1 cellular context compared by ENCODE assay signal in genomic region chr17:28951991-28952975, GRCh38.
TF ChIP-seq lines count a peak whose summit lies in the region.

No MANE protein-coding gene starts in this region.

TF ChIP-seq in HepG2, 621 proteins besides CTCF, POLR2A, EP300 and RAD21 (continued from another document and continues in another):
- TF ChIP-seq ZNF441 (CRISPR knock-in tag; IDR thresholded peaks at IDR 0.05; ENCODE audit: borderline replicate concordance) = peak; percentile 57; the same call in 1 of the 2 replicates
- no peak for TF ChIP-seq MTA3 (CRISPR knock-in tag; IDR thresholded peaks at IDR 0.05)
- TF ChIP-seq ZNF44 (CRISPR knock-in tag; IDR thresholded peaks at IDR 0.05) = no peak; the same call in 1 of the 2 replicates
- peak; percentile 89; the same call in 1 of the 2 replicates for TF ChIP-seq ZNF782 (CRISPR knock-in tag; IDR thresholded peaks at IDR 0.05; ENCODE audit: borderline replicate concordance)
- peak; percentile 100 for TF ChIP-seq HCFC1 (IDR thresholded peaks at IDR 0.05; ENCODE audit: low read depth, low read length)
- TF ChIP-seq SMAD3 (CRISPR knock-in tag; IDR thresholded peaks at IDR 0.05) = peak; percentile 57; the same call in 1 of the 2 replicates
- TF ChIP-seq ZNF564 (CRISPR knock-in tag; IDR thresholded peaks at IDR 0.05) = 0 out of 2 replicates have a peak, but pooled peaks have one; percentile 42
- no peak for TF ChIP-seq FLYWCH1 (CRISPR knock-in tag; IDR thresholded peaks at IDR 0.05)
- peak; percentile 61 for TF ChIP-seq FOXA3 (CRISPR knock-in tag; IDR thresholded peaks at IDR 0.05)
- TF ChIP-seq FOXK1 (CRISPR knock-in tag; IDR thresholded peaks at IDR 0.05; ENCODE audit: borderline replicate concordance, low read depth) = peak; percentile 95
- TF ChIP-seq FOXO1 (CRISPR knock-in tag; IDR thresholded peaks at IDR 0.05) = peak; percentile 28; the same call in 1 of the 2 replicates
- TF ChIP-seq NAIF1 (CRISPR knock-in tag; IDR thresholded peaks at IDR 0.05; ENCODE audit: borderline replicate concordance) = peak; percentile 77; the same call in 1 of the 2 replicates
- no peak for TF ChIP-seq SATB2 (CRISPR knock-in tag; IDR thresholded peaks at IDR 0.05)
- 0 out of 2 replicates have a peak, but pooled peaks have one; percentile 25 for TF ChIP-seq MAZ (IDR thresholded peaks at IDR 0.05; ENCODE audit: borderline replicate concordance, low read depth, low read length)
- TF ChIP-seq MAZ (CRISPR knock-in tag; IDR thresholded peaks at IDR 0.05; ENCODE audit: low read depth) = no peak; the same call in 1 of the 2 replicates
- TF ChIP-seq BCLAF1 (IDR thresholded peaks at IDR 0.05) = no peak
- no peak for TF ChIP-seq CREB3 (CRISPR knock-in tag; IDR thresholded peaks at IDR 0.05)
- TF ChIP-seq ZBTB4 (CRISPR knock-in tag; IDR thresholded peaks at IDR 0.05; ENCODE audit: borderline replicate concordance) = peak; percentile 86
- TF ChIP-seq ZNF790 (CRISPR knock-in tag; IDR thresholded peaks at IDR 0.05; ENCODE audit: borderline replicate concordance) = 0 out of 2 replicates have a peak, but pooled peaks have one; percentile 69
- no peak for TF ChIP-seq ZNF234 (CRISPR knock-in tag; conservative IDR thresholded peaks at IDR 0.05)
- no peak for TF ChIP-seq PBX3 (CRISPR knock-in tag; IDR thresholded peaks at IDR 0.05; ENCODE audit: borderline replicate concordance)
- TF ChIP-seq NR3C1 (CRISPR knock-in tag; IDR thresholded peaks at IDR 0.05) = no peak
- TF ChIP-seq, protein P1, sequence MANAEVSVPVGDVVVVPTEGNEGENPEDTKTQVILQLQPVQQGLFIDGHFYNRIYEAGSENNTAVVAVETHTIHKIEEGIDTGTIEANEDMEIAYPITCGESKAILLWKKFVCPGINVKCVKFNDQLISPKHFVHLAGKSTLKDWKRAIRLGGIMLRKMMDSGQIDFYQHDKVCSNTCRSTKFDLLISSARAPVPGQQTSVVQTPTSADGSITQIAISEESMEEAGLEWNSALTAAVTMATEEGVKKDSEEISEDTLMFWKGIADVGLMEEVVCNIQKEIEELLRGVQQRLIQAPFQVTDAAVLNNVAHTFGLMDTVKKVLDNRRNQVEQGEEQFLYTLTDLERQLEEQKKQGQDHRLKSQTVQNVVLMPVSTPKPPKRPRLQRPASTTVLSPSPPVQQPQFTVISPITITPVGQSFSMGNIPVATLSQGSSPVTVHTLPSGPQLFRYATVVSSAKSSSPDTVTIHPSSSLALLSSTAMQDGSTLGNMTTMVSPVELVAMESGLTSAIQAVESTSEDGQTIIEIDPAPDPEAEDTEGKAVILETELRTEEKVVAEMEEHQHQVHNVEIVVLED (CRISPR knock-in tag; IDR thresholded peaks at IDR 0.05; ENCODE audit: borderline replicate concordance) = peak; percentile 94
- TF ChIP-seq ZNF354B (CRISPR knock-in tag; IDR thresholded peaks at IDR 0.05) = 0 out of 2 replicates have a peak, but pooled peaks have one; percentile 50
- TF ChIP-seq, protein P2, sequence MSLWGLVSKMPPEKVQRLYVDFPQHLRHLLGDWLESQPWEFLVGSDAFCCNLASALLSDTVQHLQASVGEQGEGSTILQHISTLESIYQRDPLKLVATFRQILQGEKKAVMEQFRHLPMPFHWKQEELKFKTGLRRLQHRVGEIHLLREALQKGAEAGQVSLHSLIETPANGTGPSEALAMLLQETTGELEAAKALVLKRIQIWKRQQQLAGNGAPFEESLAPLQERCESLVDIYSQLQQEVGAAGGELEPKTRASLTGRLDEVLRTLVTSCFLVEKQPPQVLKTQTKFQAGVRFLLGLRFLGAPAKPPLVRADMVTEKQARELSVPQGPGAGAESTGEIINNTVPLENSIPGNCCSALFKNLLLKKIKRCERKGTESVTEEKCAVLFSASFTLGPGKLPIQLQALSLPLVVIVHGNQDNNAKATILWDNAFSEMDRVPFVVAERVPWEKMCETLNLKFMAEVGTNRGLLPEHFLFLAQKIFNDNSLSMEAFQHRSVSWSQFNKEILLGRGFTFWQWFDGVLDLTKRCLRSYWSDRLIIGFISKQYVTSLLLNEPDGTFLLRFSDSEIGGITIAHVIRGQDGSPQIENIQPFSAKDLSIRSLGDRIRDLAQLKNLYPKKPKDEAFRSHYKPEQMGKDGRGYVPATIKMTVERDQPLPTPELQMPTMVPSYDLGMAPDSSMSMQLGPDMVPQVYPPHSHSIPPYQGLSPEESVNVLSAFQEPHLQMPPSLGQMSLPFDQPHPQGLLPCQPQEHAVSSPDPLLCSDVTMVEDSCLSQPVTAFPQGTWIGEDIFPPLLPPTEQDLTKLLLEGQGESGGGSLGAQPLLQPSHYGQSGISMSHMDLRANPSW (CRISPR knock-in tag; IDR thresholded peaks at IDR 0.05; ENCODE audit: borderline replicate concordance) = peak; percentile 86; the same call in 1 of the 2 replicates
- no peak; the same call in 1 of the 2 replicates for TF ChIP-seq PHF8 (CRISPR knock-in tag; IDR thresholded peaks at IDR 0.05)
- peak; percentile 35; the same call in 1 of the 2 replicates for TF ChIP-seq TBP (CRISPR knock-in tag; IDR thresholded peaks at IDR 0.05)
- TF ChIP-seq, protein P3, sequence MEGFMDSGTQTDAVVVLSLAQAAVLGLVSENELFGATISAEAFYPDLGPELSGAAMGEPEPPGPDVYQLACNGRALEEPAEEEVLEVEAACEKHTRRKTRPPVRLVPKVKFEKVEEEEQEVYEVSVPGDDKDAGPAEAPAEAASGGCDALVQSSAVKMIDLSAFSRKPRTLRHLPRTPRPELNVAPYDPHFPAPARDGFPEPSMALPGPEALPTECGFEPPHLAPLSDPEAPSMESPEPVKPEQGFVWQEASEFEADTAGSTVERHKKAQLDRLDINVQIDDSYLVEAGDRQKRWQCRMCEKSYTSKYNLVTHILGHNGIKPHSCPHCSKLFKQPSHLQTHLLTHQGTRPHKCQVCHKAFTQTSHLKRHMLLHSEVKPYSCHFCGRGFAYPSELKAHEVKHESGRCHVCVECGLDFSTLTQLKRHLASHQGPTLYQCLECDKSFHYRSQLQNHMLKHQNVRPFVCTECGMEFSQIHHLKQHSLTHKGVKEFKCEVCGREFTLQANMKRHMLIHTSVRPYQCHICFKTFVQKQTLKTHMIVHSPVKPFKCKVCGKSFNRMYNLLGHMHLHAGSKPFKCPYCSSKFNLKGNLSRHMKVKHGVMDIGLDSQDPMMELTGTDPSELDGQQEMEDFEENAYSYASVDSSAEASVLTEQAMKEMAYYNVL (CRISPR knock-in tag; IDR thresholded peaks at IDR 0.05; ENCODE audit: borderline replicate concordance) = 0 out of 2 replicates have a peak, but pooled peaks have one; percentile 10
- TF ChIP-seq, protein P4, sequence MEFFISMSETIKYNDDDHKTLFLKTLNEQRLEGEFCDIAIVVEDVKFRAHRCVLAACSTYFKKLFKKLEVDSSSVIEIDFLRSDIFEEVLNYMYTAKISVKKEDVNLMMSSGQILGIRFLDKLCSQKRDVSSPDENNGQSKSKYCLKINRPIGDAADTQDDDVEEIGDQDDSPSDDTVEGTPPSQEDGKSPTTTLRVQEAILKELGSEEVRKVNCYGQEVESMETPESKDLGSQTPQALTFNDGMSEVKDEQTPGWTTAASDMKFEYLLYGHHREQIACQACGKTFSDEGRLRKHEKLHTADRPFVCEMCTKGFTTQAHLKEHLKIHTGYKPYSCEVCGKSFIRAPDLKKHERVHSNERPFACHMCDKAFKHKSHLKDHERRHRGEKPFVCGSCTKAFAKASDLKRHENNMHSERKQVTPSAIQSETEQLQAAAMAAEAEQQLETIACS (CRISPR knock-in tag; IDR thresholded peaks at IDR 0.05) = no peak
- TF ChIP-seq ATF6 (CRISPR knock-in tag; conservative IDR thresholded peaks at IDR 0.05) = no peak
- TF ChIP-seq HDAC2 (CRISPR knock-in tag; IDR thresholded peaks at IDR 0.05) = 0 out of 2 replicates have a peak, but pooled peaks have one; percentile 53
- TF ChIP-seq BCL3 (CRISPR knock-in tag; IDR thresholded peaks at IDR 0.05) = 0 out of 2 replicates have a peak, but pooled peaks have one; percentile 37
- no peak for TF ChIP-seq NCOA1 (CRISPR knock-in tag; IDR thresholded peaks at IDR 0.05)
- peak; percentile 71 for TF ChIP-seq SPEN (CRISPR knock-in tag; IDR thresholded peaks at IDR 0.05; ENCODE audit: low read depth)
- TF ChIP-seq NFYB (CRISPR knock-in tag; IDR thresholded peaks at IDR 0.05) = peak; percentile 71
- peak; percentile 86; the same call in 1 of the 2 replicates for TF ChIP-seq ZNF761 (CRISPR knock-in tag; conservative IDR thresholded peaks at IDR 0.05)
- no peak for TF ChIP-seq ZNF749 (CRISPR knock-in tag; IDR thresholded peaks at IDR 0.05; ENCODE audit: borderline replicate concordance)
- no peak for TF ChIP-seq POLR2AphosphoS2 (IDR thresholded peaks at IDR 0.05; ENCODE audit: low read depth, low read length)
